In genomic region chr16:87608400-87608985, GRCh38 we compare ENCODE assay signal across 8 cellular contexts. TPM values are rescaled to one million over a fixed set of nuclear protein-coding genes. Genes with fewer than 3 reads are reported as not detected.
A peak's percentile ranks its signal among the peaks of the same experiment; 100 is the strongest.
DNase-seq lines count a peak whose midpoint lies in the region; ATAC-seq, FAIRE-seq and TF ChIP-seq lines count a peak whose summit lies in the region.

No MANE protein-coding gene starts in this region.

- intact Hi-C loops in prostate gland (cut with DNase I), result no loop called here

- H3K27me3 ChIP-seq in prostate gland (replicated peaks; ENCODE audit: insufficient read depth), result peaks cover 18% of the 10 kb centered on the region

- POLR2A ChIA-PET in A549 (lab: Yijun Ruan, JAX), result no interaction called here

- CTCF ChIA-PET in A549 (lab: Yijun Ruan, JAX), result interaction anchor here (1.1 to 4.4 kb wide), 2 partner anchors 27 to 226 kb away, joined by 3 to 25 read pairs; no protein-coding TSS in a partner anchor

- DNase-seq in A549 (ENCODE audit: low read depth in 1 of 2, low spot score in 1 of 2), result peak in 1 of 2 experiments; percentile 53
- DNase-seq in HTR-8/SVneo (ENCODE audit: insufficient read length, low spot score), result peak; percentile 73
- DNase-seq in activated CD4-positive, alpha-beta T cell treated with anti-CD3 and anti-CD28 coated beads, Interleukin-2, amount 50 U/mL, for 1 hour, result peak; percentile 40
- DNase-seq in fibroblast of mammary gland (ENCODE audit: low read depth), result peak; percentile 57
- DNase-seq in prostate gland (ENCODE audit: low spot score), result peak; percentile 17
- DNase-seq in NCI-H2081 (lab: John Stamatoyannopoulos, UW), result no peak
- DNase-seq in NCI-H128 (lab: John Stamatoyannopoulos, UW; ENCODE audit: unreplicated experiment), result no peak

- TF ChIP-seq RAD21 in A549 (conservative IDR thresholded peaks at IDR 0.05 in 1 of 2, IDR thresholded peaks at IDR 0.05 in 1 of 2), result no peak

- no peak overlapping the region for H3K4me2 ChIP-seq in A549

- TF ChIP-seq POLR2A in A549 (IDR thresholded peaks at IDR 0.05; ENCODE audit: low read length), result no peak
- no peak for TF ChIP-seq POLR2A in prostate gland (IDR thresholded peaks at IDR 0.05)

- H3K4me3 ChIP-seq in A549 (no peak overlapping the region), fibroblast of mammary gland (ENCODE audit: control insufficient read depth, low read depth, low read length) (no peak overlapping the region), prostate gland (no peak overlapping the region)

- FAIRE-seq in A549 (lab: Jason Lieb, UNC), result peak; percentile 18
- FAIRE-seq in HTR-8/SVneo (lab: Jason Lieb, UNC), result peak; percentile 52

- no peak for TF ChIP-seq EP300 in A549 (IDR thresholded peaks at IDR 0.05)

- TF ChIP-seq CTCF in A549 (IDR thresholded peaks at IDR 0.05) (no peak), fibroblast of mammary gland (conservative IDR thresholded peaks at IDR 0.05; ENCODE audit: control insufficient read depth, insufficient read depth, low read depth, low read length) (no peak), prostate gland (IDR thresholded peaks at IDR 0.05) (no peak)

- no peak overlapping the region for H3K27ac ChIP-seq in A549
- H3K27ac ChIP-seq in prostate gland, result no peak overlapping the region

- WGBS in A549 (ENCODE audit: missing lambda C conversion rate), result 33% methylated on average over 17 of the region's 20 CpGs
- 42% methylated on average over 20 of the region's 20 CpGs for WGBS in prostate gland

- H3K9me3 ChIP-seq in A549 (no peaks in the 10 kb centered on the region), prostate gland (no peaks in the 10 kb centered on the region)

- H3K4me1 ChIP-seq in A549, result peaks cover 4% of the 10 kb centered on the region; the same call in 1 of the 3 replicates
- no peaks in the 10 kb centered on the region for H3K4me1 ChIP-seq in prostate gland (replicated peaks)

- H3K36me3 ChIP-seq in prostate gland, result no peaks in the 10 kb centered on the region

- ATAC-seq in A549 (peak; percentile 67 to 70), HG03439 (IDR thresholded peaks at IDR 0.05; ENCODE audit: unreplicated experiment) (no peak)

TF ChIP-seq in A549, 52 proteins besides CTCF, POLR2A, EP300 and RAD21:
- peak; percentile 91 for TF ChIP-seq EHMT2 (IDR thresholded peaks at IDR 0.05; ENCODE audit: low read depth)
- TF ChIP-seq ESRRA (IDR thresholded peaks at IDR 0.05; ENCODE audit: borderline replicate concordance, low read length), result no peak
- peak; percentile 97 for TF ChIP-seq REST (IDR thresholded peaks at IDR 0.05)
- no peak for TF ChIP-seq TFCP2L1 (CRISPR knock-in tag; IDR thresholded peaks at IDR 0.05)
- no peak for TF ChIP-seq POLR2AphosphoS2 (conservative IDR thresholded peaks at IDR 0.05; ENCODE audit: low read length)
- TF ChIP-seq ZSCAN20 (CRISPR knock-in tag; IDR thresholded peaks at IDR 0.05), result no peak

RNA-seq across cellular contexts. Expression of gene JPH3, which starts 6.2 kb away (rescaled TPM):
- 0.36 and 0.38 TPM in 2 replicates for polyA plus RNA-seq in A549 (2011; rRNA removed)
- 0.66 and 0.96 TPM in 2 replicates for polyA plus RNA-seq in A549 (2012; cell fraction: cytosol; rRNA removed)
- 0.80 and 0.91 TPM in 2 replicates for polyA plus RNA-seq in A549 (2012; cell fraction: nucleus; rRNA removed)
- polyA plus RNA-seq in A549 (2017; fragmentation: RNase III; extraction: RNeasy Plus Mini Kit Qiagen cat#74134 plus additional on column Dnase treatment), result 1.4 to 1.6 TPM (median 1.4 TPM) in 3 replicates
- polyA minus RNA-seq in A549 (2011; rRNA and poly(A)+ RNA removed), result 0.17 and 0.58 TPM in 2 replicates
- total RNA-seq in prostate gland, result 1 to 10 TPM; 1.0 to 6.1 TPM

Comparison
In these comparisons a context has a peak if more than half of its experiments do, and no peak if none do; other contexts are left out.
1. DNase-seq: peak in HTR-8/SVneo (single experiment), activated CD4-positive, alpha-beta T cell treated with anti-CD3 and anti-CD28 coated beads, Interleukin-2, amount 50 U/mL, for 1 hour (single experiment), fibroblast of mammary gland (single experiment) and prostate gland (single experiment); none in NCI-H2081 (0 of 2) and NCI-H128 (single experiment).